20 cellular contexts compared by ENCODE assay signal in the genomic region with DNA sequence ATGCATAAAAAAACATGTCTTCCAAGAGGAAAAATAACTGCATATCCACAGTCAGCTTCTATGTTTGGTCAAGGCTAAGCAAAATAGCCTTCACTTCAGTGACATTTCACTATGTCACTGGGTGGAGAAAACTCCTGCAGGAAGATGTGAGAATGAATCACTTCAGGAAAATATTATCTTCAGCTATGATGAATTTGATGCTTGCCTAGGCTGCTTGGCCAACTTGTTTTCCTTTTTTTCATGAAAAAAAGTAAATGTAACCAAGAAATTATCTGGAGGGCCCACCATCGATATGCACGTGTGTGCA.
DNase-seq lines count a peak whose midpoint lies in the region; ATAC-seq and TF ChIP-seq lines count a peak whose summit lies in the region.
"Had no signal": no experiment of that assay in that cellular context is flagged by ENCODE, and none has a peak within 500 bp of the region (broad histone marks: within the 10 kb centered on the region; RNA-seq: fewer than 3 reads in every experiment).

No MANE protein-coding gene starts in this region.

- H3K36me3 ChIP-seq in iPS-18a (ENCODE audit: control insufficient read depth, low read depth, low read length), result no peaks in the 10 kb centered on the region
- H3K36me3 ChIP-seq: adrenal gland, left ventricle myocardium inferior, SJSA1 had no signal

- TF ChIP-seq CTCF in brain (conservative IDR thresholded peaks at IDR 0.05), result no peak

- ATAC-seq in GM21447 (IDR thresholded peaks at IDR 0.05; ENCODE audit: unreplicated experiment) (no peak), sciatic nerve (no peak)
- ATAC-seq: HCT116 had no signal

- peaks cover 4% of the 10 kb centered on the region for H3K27me3 Mint-ChIP-seq in brain

- H3K4me1 ChIP-seq in iPS-18a (ENCODE audit: control insufficient read depth, low read depth, low read length), result peaks cover 29% of the 10 kb centered on the region
- H3K4me1 ChIP-seq: SJSA1 had no signal

- peak overlapping the region; percentile 48 to 70 (median 69) for H3K4me3 Mint-ChIP-seq in brain

- DNase-seq in LHCN-M2 (ENCODE audit: low read depth) (peak; percentile 23), stromal cell of bone marrow (ENCODE audit: low read depth) (peak; percentile 51), HPDE6-E6E7 (ENCODE audit: extremely low spot score) (no peak), DMS53 (lab: John Stamatoyannopoulos, UW) (no peak), sciatic nerve (ENCODE audit: low spot score) (no peak)
- DNase-seq: activated effector memory CD4-positive, alpha-beta T cell treated with Interleukin-2 at 50 U/mL for 16 hours; COR-L47; foreskin melanocyte; left ventricle myocardium inferior; NCI-H1694; NCI-H446; OCI-M1; small intestine; T1000 had no signal

- no peaks in the 10 kb centered on the region for H3K36me3 Mint-ChIP-seq in brain

- H3K27me3 ChIP-seq in iPS-18a (ENCODE audit: control insufficient read depth, insufficient read depth, low read length), result no peaks in the 10 kb centered on the region
- H3K27me3 ChIP-seq: adrenal gland, SJSA1 had no signal

- no peak overlapping the region for H3K9ac ChIP-seq in iPS-18a (ENCODE audit: low read length)

- peaks cover 41% of the 10 kb centered on the region for H3K4me1 Mint-ChIP-seq in brain

- H3K27ac ChIP-seq in iPS-18a (ENCODE audit: low read length), result no peak overlapping the region
- H3K27ac ChIP-seq: adrenal gland, left ventricle myocardium inferior, SJSA1 had no signal

- H3K9me3 ChIP-seq in iPS-18a (ENCODE audit: control insufficient read depth, low read depth, low read length), result peaks cover 8% of the 10 kb centered on the region
- H3K9me3 ChIP-seq: adrenal gland, SJSA1 had no signal

- peak overlapping the region; percentile 11 for H3K4me3 ChIP-seq in iPS-18a (ENCODE audit: low read length)
- H3K4me3 ChIP-seq: adrenal gland, left ventricle myocardium inferior, SJSA1 had no signal

- H3K27ac Mint-ChIP-seq in brain, result peak overlapping the region; percentile 61 to 92 (median 83)

- peaks cover 3 to 8% (median 6%) of the 10 kb centered on the region in 5 experiments for H3K9me3 Mint-ChIP-seq in brain

- intact Hi-C loops in sciatic nerve (cut with DNase I), result no loop called here

Comparison
In these comparisons a context has a peak if more than half of its experiments do, and no peak if none do; other contexts are left out.
1. DNase-seq: peak in LHCN-M2 (single experiment) and stromal cell of bone marrow (single experiment); none in HPDE6-E6E7 (single experiment), DMS53 (single experiment) and sciatic nerve (single experiment).